In genomic region chr16:81553080-81553813, GRCh38 we compare ENCODE assay signal across 11 cellular contexts.
DNase-seq lines count a peak whose midpoint lies in the region; ATAC-seq and TF ChIP-seq lines count a peak whose summit lies in the region.
"Had no signal": no experiment of that assay in that cellular context is flagged by ENCODE, and none has a peak within 500 bp of the region (broad histone marks: within the 10 kb centered on the region; RNA-seq: fewer than 3 reads in every experiment).

No MANE protein-coding gene starts in this region.

- no peak overlapping the region for H3K4me2 ChIP-seq in OCI-LY1 (ENCODE audit: low read length)

- peak; percentile 37 to 39 for DNase-seq in thyroid gland
- DNase-seq in BE2C, result no peak
- DNase-seq in NCI-H1092 treated with DMSO at 0.1 percent for 48 hours (lab: John Stamatoyannopoulos, UW), result no peak
- no peak for DNase-seq in GM10266 (ENCODE audit: extremely low spot score)
- DNase-seq: activated CD4-positive, alpha-beta T cell treated with anti-CD3 and anti-CD28 coated beads for 1 hour; DMS79 treated with DMSO at 0.1 percent for 48 hours; NCI-H2029 treated with DMSO at 0.1 percent for 48 hours had no signal

- H3K27ac ChIP-seq in OCI-LY1 (ENCODE audit: low read depth, low read length, poor library complexity, severe bottlenecking) (peak overlapping the region; percentile 33), esophagus (ENCODE audit: low read depth in 2 of 2, low read length in 1 of 2) (peak overlapping the region; percentile 73 to 80), mesodermal cell (ENCODE audit: low read depth, low read length, severe bottlenecking) (peak overlapping the region; percentile 37), thyroid gland (peak overlapping the region in 2 of 3 donors; percentile 0 to 56)

- WGBS in esophagus, 2 donors, result 34 to 50% methylated on average over 22 of the region's 22 CpGs
- WGBS in mesodermal cell (ENCODE audit: insufficient coverage in 2 of 2), 2 experiments, result 85% methylated on average over 17 to 21 of the region's 22 CpGs
- 30 to 46% methylated on average over 22 of the region's 22 CpGs for WGBS in thyroid gland, 2 donors

- H3K27me3 ChIP-seq in OCI-LY1 (ENCODE audit: insufficient read depth, low read length), result no peaks in the 10 kb centered on the region
- no peaks in the 10 kb centered on the region for H3K27me3 ChIP-seq in esophagus (ENCODE audit: control insufficient read depth in 1 of 2, insufficient read depth in 2 of 2, low read length in 2 of 2)
- H3K27me3 ChIP-seq in thyroid gland, result no peaks in the 10 kb centered on the region
- no peaks in the 10 kb centered on the region for H3K27me3 ChIP-seq in BE2C

- H3K4me3 ChIP-seq in OCI-LY1 (ENCODE audit: low read depth, low read length, poor library complexity, severe bottlenecking), result no peak overlapping the region
- H3K4me3 ChIP-seq in esophagus (ENCODE audit: low read depth in 1 of 2, low read length in 2 of 2), result no peak overlapping the region
- H3K4me3 ChIP-seq in mesodermal cell (ENCODE audit: extremely low read depth, insufficient read depth, low read length, poor library complexity, severe bottlenecking), result no peak overlapping the region
- no peak overlapping the region for H3K4me3 ChIP-seq in thyroid gland (replicated peaks in 1 of 3)
- no peak overlapping the region for H3K4me3 ChIP-seq in BE2C (ENCODE audit: low read depth, low read length)

- ATAC-seq in GM21825 (IDR thresholded peaks at IDR 0.05; ENCODE audit: unreplicated experiment), result no peak

- intact Hi-C loops in thyroid gland (cut with DNase I), result no loop called here

- H4K20me1 ChIP-seq in OCI-LY1 (ENCODE audit: insufficient read depth, low read length), result no peaks in the 10 kb centered on the region

- H3K9me2 ChIP-seq in OCI-LY1 (ENCODE audit: low read depth, low read length), result no peaks in the 10 kb centered on the region

- TF ChIP-seq CTCF in OCI-LY1 (IDR thresholded peaks at IDR 0.05; ENCODE audit: low read length), result no peak
- TF ChIP-seq CTCF in thyroid gland (IDR thresholded peaks at IDR 0.05), result no peak
- TF ChIP-seq CTCF in BE2C (IDR thresholded peaks at IDR 0.05; ENCODE audit: low read depth, low read length), result no peak
- no peak for TF ChIP-seq CTCF in GM10266 (IDR thresholded peaks at IDR 0.05; ENCODE audit: control insufficient read depth, insufficient read depth, low read depth, missing control alignments)

- H3K9ac ChIP-seq in OCI-LY1 (ENCODE audit: low read length), result no peak overlapping the region

- H3K9me3 ChIP-seq in OCI-LY1 (ENCODE audit: low read length) (no peaks in the 10 kb centered on the region), esophagus (ENCODE audit: control insufficient read depth in 2 of 2, insufficient read depth in 1 of 2, low read depth in 1 of 2, low read length in 1 of 2) (no peaks in the 10 kb centered on the region), mesodermal cell (ENCODE audit: control insufficient read depth, low read length) (no peaks in the 10 kb centered on the region), thyroid gland (no peaks in the 10 kb centered on the region), BE2C (no peaks in the 10 kb centered on the region)

- H3K79me2 ChIP-seq in OCI-LY1 (ENCODE audit: insufficient read depth, low read length), result peaks cover 10% of the 10 kb centered on the region; the same call in 1 of the 2 replicates

- no peak for TF ChIP-seq POLR2A in thyroid gland (IDR thresholded peaks at IDR 0.05)

- H3F3A ChIP-seq in OCI-LY1 (ENCODE audit: insufficient read depth, low read length), result no peaks in the 10 kb centered on the region

- H2AFZ ChIP-seq in OCI-LY1 (ENCODE audit: low read length), result no peak overlapping the region

- peaks cover 15% of the 10 kb centered on the region for H3K4me1 ChIP-seq in OCI-LY1 (ENCODE audit: insufficient read depth, low read length, severe bottlenecking)
- peaks cover 6 to 34% of the 10 kb centered on the region in 2 donors for H3K4me1 ChIP-seq in esophagus (ENCODE audit: control insufficient read depth in 2 of 2, insufficient read depth in 2 of 2, low read length in 1 of 2)
- H3K4me1 ChIP-seq in mesodermal cell (ENCODE audit: control insufficient read depth, insufficient read depth, low read length, poor library complexity, severe bottlenecking), result peaks cover 24% of the 10 kb centered on the region
- peaks cover 13 to 17% of the 10 kb centered on the region in 2 donors for H3K4me1 ChIP-seq in thyroid gland
- peaks cover 13% of the 10 kb centered on the region for H3K4me1 ChIP-seq in BE2C

- H3K36me3 ChIP-seq in OCI-LY1 (ENCODE audit: insufficient read depth, low read length) (peaks cover 8% of the 10 kb centered on the region; the same call in 1 of the 2 replicates), esophagus (ENCODE audit: control insufficient read depth in 2 of 2, insufficient read depth in 2 of 2, low read length in 1 of 2) (peaks cover 0 to 4% of the 10 kb centered on the region in 2 donors), mesodermal cell (ENCODE audit: control insufficient read depth, insufficient read depth, low read length) (peaks cover 8% of the 10 kb centered on the region), thyroid gland (no peaks in the 10 kb centered on the region), BE2C (no peaks in the 10 kb centered on the region)

Comparison
In these comparisons a context has a peak if more than half of its experiments do, and no peak if none do; other contexts are left out.
1. DNase-seq: peak in thyroid gland (2 of 2); none in BE2C (single experiment), NCI-H1092 treated with DMSO at 0.1 percent for 48 hours (single experiment) and GM10266 (single experiment).
2. Peak in every context shown above with its lines, with median percentiles within 50 percentile points of each other: H3K27ac ChIP-seq.